Comparison of ENCODE assay signal across 2 cellular contexts in the genomic region with DNA sequence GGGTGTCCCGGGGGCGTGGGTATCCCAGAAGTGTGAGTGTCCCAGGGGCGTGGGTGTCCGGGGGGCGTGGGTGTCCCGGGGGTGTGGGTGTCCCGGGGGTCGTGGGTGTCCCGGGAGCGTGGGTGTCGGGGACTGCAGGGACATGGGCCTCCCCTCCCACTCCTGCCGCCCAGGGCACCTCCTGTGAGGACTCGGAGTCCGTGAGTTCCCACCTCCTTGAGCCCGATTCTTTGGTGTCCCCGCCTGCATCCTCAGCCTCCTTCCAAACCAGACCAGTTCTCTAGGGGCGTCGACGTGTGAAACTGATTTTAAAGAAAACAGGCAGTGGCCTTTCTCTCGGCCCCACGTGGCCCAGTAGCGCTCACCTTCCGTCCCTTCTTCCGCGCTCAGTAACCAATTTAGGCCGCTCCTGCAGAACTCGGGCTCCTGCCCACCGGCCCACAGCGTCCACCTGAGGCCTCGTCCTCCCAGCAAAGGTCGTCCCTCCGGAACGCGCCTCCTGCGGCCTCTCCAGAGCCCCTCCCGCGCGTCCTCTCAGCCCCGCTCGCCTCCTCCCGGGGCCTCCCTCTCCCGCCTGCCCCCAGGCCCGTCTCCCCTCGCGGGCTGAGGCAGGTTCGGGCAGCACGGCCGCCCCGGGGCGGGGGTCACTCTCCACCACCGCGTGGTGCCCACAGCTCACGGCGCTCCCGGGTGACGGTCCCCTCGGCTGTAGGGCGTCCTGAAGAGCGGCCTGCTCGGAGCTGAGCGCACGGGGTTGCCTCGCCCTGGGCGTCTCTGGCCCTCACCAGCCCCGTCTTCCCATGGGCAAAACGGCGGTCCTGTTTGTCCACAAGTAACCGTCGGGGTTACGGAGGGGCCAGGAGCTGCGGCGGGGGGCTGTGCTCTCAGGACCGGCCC.
TF ChIP-seq lines count a peak whose summit lies in the region.

No MANE protein-coding gene starts in this region.

TF ChIP-seq in GM23338, 12 proteins besides CTCF, POLR2A, EP300 and RAD21:
- no peak for TF ChIP-seq NANOG (IDR thresholded peaks at IDR 0.05; ENCODE audit: borderline replicate concordance)
- TF ChIP-seq STAT1 (IDR thresholded peaks at IDR 0.05; ENCODE audit: unreplicated experiment): no peak
- no peak for TF ChIP-seq ZNF331 (CRISPR knock-in tag; IDR thresholded peaks at IDR 0.05; ENCODE audit: low read depth)
- TF ChIP-seq EZH2 (IDR thresholded peaks at IDR 0.05; ENCODE audit: low read depth, unreplicated experiment): peak; percentile 68
- TF ChIP-seq JUNB (IDR thresholded peaks at IDR 0.05; ENCODE audit: unreplicated experiment): no peak
- no peak for TF ChIP-seq ZNF114 (CRISPR knock-in tag; IDR thresholded peaks at IDR 0.05)

TF ChIP-seq in SK-N-SH, 30 proteins besides CTCF, POLR2A, EP300 and RAD21:
- TF ChIP-seq, protein P1, sequence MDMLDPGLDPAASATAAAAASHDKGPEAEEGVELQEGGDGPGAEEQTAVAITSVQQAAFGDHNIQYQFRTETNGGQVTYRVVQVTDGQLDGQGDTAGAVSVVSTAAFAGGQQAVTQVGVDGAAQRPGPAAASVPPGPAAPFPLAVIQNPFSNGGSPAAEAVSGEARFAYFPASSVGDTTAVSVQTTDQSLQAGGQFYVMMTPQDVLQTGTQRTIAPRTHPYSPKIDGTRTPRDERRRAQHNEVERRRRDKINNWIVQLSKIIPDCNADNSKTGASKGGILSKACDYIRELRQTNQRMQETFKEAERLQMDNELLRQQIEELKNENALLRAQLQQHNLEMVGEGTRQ (IDR thresholded peaks at IDR 0.05; ENCODE audit: borderline replicate concordance, low read depth, low read length): no peak
- no peak for TF ChIP-seq TEAD4 (IDR thresholded peaks at IDR 0.05; ENCODE audit: borderline replicate concordance, insufficient read depth)
- TF ChIP-seq RXRA (IDR thresholded peaks at IDR 0.05; ENCODE audit: borderline replicate concordance, low read depth): no peak
- TF ChIP-seq POLR2AphosphoS5 (IDR thresholded peaks at IDR 0.05; ENCODE audit: low read depth, low read length): no peak
- no peak for TF ChIP-seq FOXJ3 (CRISPR knock-in tag; IDR thresholded peaks at IDR 0.05)
- TF ChIP-seq YY1 (IDR thresholded peaks at IDR 0.05; ENCODE audit: low read depth): no peak
- no peak for TF ChIP-seq MEF2A (IDR thresholded peaks at IDR 0.05; ENCODE audit: borderline replicate concordance, low read depth)
- no peak for TF ChIP-seq GABPA (IDR thresholded peaks at IDR 0.05; ENCODE audit: low read depth)
- TF ChIP-seq CHD2 (IDR thresholded peaks at IDR 0.05; ENCODE audit: low read length, partially characterized antibody): no peak
- no peak for TF ChIP-seq FOSL2 (IDR thresholded peaks at IDR 0.05; ENCODE audit: borderline replicate concordance, low read depth)
- no peak for TF ChIP-seq EZH2phosphoT487 (IDR thresholded peaks at IDR 0.05; ENCODE audit: borderline replicate concordance, low read depth)
- TF ChIP-seq, protein P2, sequence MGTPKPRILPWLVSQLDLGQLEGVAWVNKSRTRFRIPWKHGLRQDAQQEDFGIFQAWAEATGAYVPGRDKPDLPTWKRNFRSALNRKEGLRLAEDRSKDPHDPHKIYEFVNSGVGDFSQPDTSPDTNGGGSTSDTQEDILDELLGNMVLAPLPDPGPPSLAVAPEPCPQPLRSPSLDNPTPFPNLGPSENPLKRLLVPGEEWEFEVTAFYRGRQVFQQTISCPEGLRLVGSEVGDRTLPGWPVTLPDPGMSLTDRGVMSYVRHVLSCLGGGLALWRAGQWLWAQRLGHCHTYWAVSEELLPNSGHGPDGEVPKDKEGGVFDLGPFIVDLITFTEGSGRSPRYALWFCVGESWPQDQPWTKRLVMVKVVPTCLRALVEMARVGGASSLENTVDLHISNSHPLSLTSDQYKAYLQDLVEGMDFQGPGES (IDR thresholded peaks at IDR 0.05; ENCODE audit: low read depth, low read length): no peak
- no peak for TF ChIP-seq RFX5 (IDR thresholded peaks at IDR 0.05; ENCODE audit: low read length)
- TF ChIP-seq, protein P3, sequence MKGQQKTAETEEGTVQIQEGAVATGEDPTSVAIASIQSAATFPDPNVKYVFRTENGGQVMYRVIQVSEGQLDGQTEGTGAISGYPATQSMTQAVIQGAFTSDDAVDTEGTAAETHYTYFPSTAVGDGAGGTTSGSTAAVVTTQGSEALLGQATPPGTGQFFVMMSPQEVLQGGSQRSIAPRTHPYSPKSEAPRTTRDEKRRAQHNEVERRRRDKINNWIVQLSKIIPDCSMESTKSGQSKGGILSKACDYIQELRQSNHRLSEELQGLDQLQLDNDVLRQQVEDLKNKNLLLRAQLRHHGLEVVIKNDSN (IDR thresholded peaks at IDR 0.05; ENCODE audit: borderline replicate concordance, low read depth): no peak
- TF ChIP-seq SMC3 (IDR thresholded peaks at IDR 0.05; ENCODE audit: low read depth, low read length): no peak
- no peak for TF ChIP-seq TAF1 (IDR thresholded peaks at IDR 0.05; ENCODE audit: borderline replicate concordance, low read depth, low read length)
- TF ChIP-seq, protein P4, sequence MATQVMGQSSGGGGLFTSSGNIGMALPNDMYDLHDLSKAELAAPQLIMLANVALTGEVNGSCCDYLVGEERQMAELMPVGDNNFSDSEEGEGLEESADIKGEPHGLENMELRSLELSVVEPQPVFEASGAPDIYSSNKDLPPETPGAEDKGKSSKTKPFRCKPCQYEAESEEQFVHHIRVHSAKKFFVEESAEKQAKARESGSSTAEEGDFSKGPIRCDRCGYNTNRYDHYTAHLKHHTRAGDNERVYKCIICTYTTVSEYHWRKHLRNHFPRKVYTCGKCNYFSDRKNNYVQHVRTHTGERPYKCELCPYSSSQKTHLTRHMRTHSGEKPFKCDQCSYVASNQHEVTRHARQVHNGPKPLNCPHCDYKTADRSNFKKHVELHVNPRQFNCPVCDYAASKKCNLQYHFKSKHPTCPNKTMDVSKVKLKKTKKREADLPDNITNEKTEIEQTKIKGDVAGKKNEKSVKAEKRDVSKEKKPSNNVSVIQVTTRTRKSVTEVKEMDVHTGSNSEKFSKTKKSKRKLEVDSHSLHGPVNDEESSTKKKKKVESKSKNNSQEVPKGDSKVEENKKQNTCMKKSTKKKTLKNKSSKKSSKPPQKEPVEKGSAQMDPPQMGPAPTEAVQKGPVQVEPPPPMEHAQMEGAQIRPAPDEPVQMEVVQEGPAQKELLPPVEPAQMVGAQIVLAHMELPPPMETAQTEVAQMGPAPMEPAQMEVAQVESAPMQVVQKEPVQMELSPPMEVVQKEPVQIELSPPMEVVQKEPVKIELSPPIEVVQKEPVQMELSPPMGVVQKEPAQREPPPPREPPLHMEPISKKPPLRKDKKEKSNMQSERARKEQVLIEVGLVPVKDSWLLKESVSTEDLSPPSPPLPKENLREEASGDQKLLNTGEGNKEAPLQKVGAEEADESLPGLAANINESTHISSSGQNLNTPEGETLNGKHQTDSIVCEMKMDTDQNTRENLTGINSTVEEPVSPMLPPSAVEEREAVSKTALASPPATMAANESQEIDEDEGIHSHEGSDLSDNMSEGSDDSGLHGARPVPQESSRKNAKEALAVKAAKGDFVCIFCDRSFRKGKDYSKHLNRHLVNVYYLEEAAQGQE (IDR thresholded peaks at IDR 0.05; ENCODE audit: low read depth, low read length): no peak
- TF ChIP-seq SIN3A (IDR thresholded peaks at IDR 0.05; ENCODE audit: borderline replicate concordance, low read depth, low read length): no peak
- TF ChIP-seq JUND (IDR thresholded peaks at IDR 0.05): no peak
